Comparison of ENCODE assay signal across 7 cellular contexts in the genomic region with DNA sequence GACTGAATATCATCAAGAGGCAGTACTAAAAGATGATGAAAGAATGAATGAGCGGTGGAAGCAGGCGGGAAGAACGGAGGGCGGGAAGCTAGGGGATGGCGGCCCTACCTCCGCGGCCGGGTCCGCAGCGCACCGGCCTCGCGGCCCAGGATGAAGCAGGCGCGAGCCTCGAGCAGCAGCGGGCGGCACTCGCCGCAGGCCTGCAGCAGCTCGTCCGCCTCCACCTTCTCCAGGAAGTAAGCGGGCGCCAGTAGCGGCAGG. TPM values are rescaled to one million over a fixed set of nuclear protein-coding genes. Genes with fewer than 3 reads are reported as not detected.
DNase-seq lines count a peak whose midpoint lies in the region; ATAC-seq and TF ChIP-seq lines count a peak whose summit lies in the region.

No MANE protein-coding gene starts in this region.

- H3K4me3 Mint-ChIP-seq in activated CD8-positive, alpha-beta T cell treated with anti-CD3 and anti-CD28 coated beads for 36 hours, result peak overlapping the region; percentile 57

- BruUV-seq in HCT116 (replicated peaks; lab: Mats Ljungman, UMichigan), result no TSS peak

- H3K27ac Mint-ChIP-seq in activated CD8-positive, alpha-beta T cell treated with anti-CD3 and anti-CD28 coated beads for 36 hours, result peak overlapping the region; percentile 72

- H3K4me1 ChIP-seq in HCT116 (ENCODE audit: control insufficient read depth in 1 of 2, insufficient read depth in 2 of 2, low read length in 2 of 2) (peaks cover 0 to 24% of the 10 kb centered on the region in 2 experiments; a peak in 2 of 4 replicates), iPS-15b (ENCODE audit: control insufficient read depth, insufficient read depth, low read length) (peaks cover 11% of the 10 kb centered on the region), smooth muscle cell (ENCODE audit: low read depth) (peaks cover 12% of the 10 kb centered on the region)

- H3K27ac ChIP-seq in HCT116 (ENCODE audit: low read depth, low read length) (peak overlapping the region; percentile 52; the same call in 1 of the 2 replicates), smooth muscle cell (ENCODE audit: low read depth) (no peak overlapping the region)

- H3F3A ChIP-seq in smooth muscle cell (ENCODE audit: low read depth), result no peaks in the 10 kb centered on the region

- POLR2A ChIA-PET in HCT116 (lab: Charles Lee), result no interaction called here
- POLR2A ChIA-PET in activated CD8-positive, alpha-beta T cell treated with anti-CD3 and anti-CD28 coated beads for 36 hours (lab: Charles Lee), result interaction anchor here (1.0 to 2.4 kb wide), 8 partner anchors 11 to 47 kb away, joined by 3 to 10 read pairs (median 4); partner anchors contain the start of gene RPS3

- no peak for TF ChIP-seq RAD21 in HCT116 (IDR thresholded peaks at IDR 0.05; ENCODE audit: low read depth)

- H3K4me1 Mint-ChIP-seq in activated CD8-positive, alpha-beta T cell treated with anti-CD3 and anti-CD28 coated beads for 36 hours (ENCODE audit: low read depth), result peaks cover 13% of the 10 kb centered on the region

- H4K20me1 ChIP-seq in HCT116 (ENCODE audit: insufficient read depth) (no peaks in the 10 kb centered on the region), smooth muscle cell (ENCODE audit: low read depth) (no peaks in the 10 kb centered on the region)

- H3K4me2 ChIP-seq in HCT116 (ENCODE audit: low read length), result peak overlapping the region; percentile 39; the same call in 1 of the 2 replicates
- peak overlapping the region; percentile 83 for H3K4me2 ChIP-seq in smooth muscle cell

- H3K79me2 ChIP-seq in HCT116 (ENCODE audit: insufficient read depth, low read length) (no peaks in the 10 kb centered on the region), smooth muscle cell (ENCODE audit: low read depth) (no peaks in the 10 kb centered on the region)

- no peak for TF ChIP-seq POLR2A in HCT116 (IDR thresholded peaks at IDR 0.05; ENCODE audit: borderline replicate concordance, extremely low read depth, insufficient read depth, insufficient read length)

- peaks cover 6% of the 10 kb centered on the region for H3K9me3 Mint-ChIP-seq in activated CD8-positive, alpha-beta T cell treated with anti-CD3 and anti-CD28 coated beads for 36 hours

- H3K9ac ChIP-seq in HCT116 (ENCODE audit: low read length) (no peak overlapping the region), iPS-15b (ENCODE audit: low read depth, low read length) (no peak overlapping the region), smooth muscle cell (ENCODE audit: low read depth) (no peak overlapping the region)

- H3K36me3 Mint-ChIP-seq in activated CD8-positive, alpha-beta T cell treated with anti-CD3 and anti-CD28 coated beads for 36 hours (ENCODE audit: low read depth), result peaks cover 3% of the 10 kb centered on the region

- no peak for TF ChIP-seq CTCF in HCT116 (IDR thresholded peaks at IDR 0.05 in 2 of 3, conservative IDR thresholded peaks at IDR 0.05 in 1 of 3; ENCODE audit: borderline replicate concordance in 1 of 3, insufficient read depth in 1 of 3, low read depth in 2 of 3, low read length in 2 of 3)
- TF ChIP-seq CTCF in activated CD8-positive, alpha-beta T cell treated with anti-CD3 and anti-CD28 coated beads for 36 hours (IDR thresholded peaks at IDR 0.05), result no peak
- no peak for TF ChIP-seq CTCF in smooth muscle cell (IDR thresholded peaks at IDR 0.05; ENCODE audit: borderline replicate concordance, insufficient read depth, poor library complexity, severe bottlenecking)

- 40% methylated on average over 22 of the region's 25 CpGs for WGBS in smooth muscle cell (ENCODE audit: low lambda C conversion rate)

- ATAC-seq in HCT116, result no peak
- no peak for ATAC-seq in activated CD8-positive, alpha-beta T cell treated with anti-CD3 and anti-CD28 coated beads for 36 hours
- no peak for ATAC-seq in GM18511 (IDR thresholded peaks at IDR 0.05; ENCODE audit: unreplicated experiment)

- H3K9me3 ChIP-seq in HCT116 (ENCODE audit: control insufficient read depth in 1 of 2, insufficient read depth in 1 of 2, low read depth in 1 of 2, low read length in 2 of 2) (no peaks in the 10 kb centered on the region), iPS-15b (ENCODE audit: control insufficient read depth, insufficient read depth, low read length) (peaks cover 10% of the 10 kb centered on the region), smooth muscle cell (replicated peaks; ENCODE audit: low read depth) (no peaks in the 10 kb centered on the region)

- H3K27me3 ChIP-seq in HCT116 (ENCODE audit: insufficient read depth, low read length) (no peaks in the 10 kb centered on the region), iPS-15b (ENCODE audit: control insufficient read depth, insufficient read depth, low read length) (peaks cover 75% of the 10 kb centered on the region), smooth muscle cell (ENCODE audit: low read depth) (peaks cover 35% of the 10 kb centered on the region)

- no peaks in the 10 kb centered on the region for H3K9me2 ChIP-seq in HCT116 (ENCODE audit: insufficient read depth)

- CTCF ChIA-PET in HCT116 (lab: Charles Lee), result no interaction called here
- CTCF ChIA-PET in activated CD8-positive, alpha-beta T cell treated with anti-CD3 and anti-CD28 coated beads for 36 hours (lab: Charles Lee), result interaction anchor here (1.1 to 2.5 kb wide), 5 partner anchors 29 to 149 kb away, joined by 3 to 9 read pairs (median 5); no protein-coding TSS in a partner anchor

- H3K36me3 ChIP-seq in HCT116 (ENCODE audit: control insufficient read depth in 1 of 2, insufficient read depth in 2 of 2, low read length in 2 of 2), result no peaks in the 10 kb centered on the region; a peak in 1 of 4 replicates
- H3K36me3 ChIP-seq in iPS-15b (ENCODE audit: control insufficient read depth, insufficient read depth, low read length), result no peaks in the 10 kb centered on the region
- H3K36me3 ChIP-seq in smooth muscle cell (ENCODE audit: low read depth), result no peaks in the 10 kb centered on the region

- H3K4me3 ChIP-seq in HCT116 (replicated peaks in 1 of 2; ENCODE audit: low read depth in 1 of 2, low read length in 2 of 2) (no peak overlapping the region), iPS-15b (ENCODE audit: low read depth, low read length) (peak overlapping the region; percentile 13), smooth muscle cell (no peak overlapping the region)

- no peak overlapping the region for H2AFZ ChIP-seq in HCT116 (ENCODE audit: low read depth, low read length, poor library complexity, severe bottlenecking)
- no peak overlapping the region for H2AFZ ChIP-seq in smooth muscle cell (ENCODE audit: low read depth)

- peaks cover 41% of the 10 kb centered on the region for H3K27me3 Mint-ChIP-seq in activated CD8-positive, alpha-beta T cell treated with anti-CD3 and anti-CD28 coated beads for 36 hours

- DNase-seq in HCT116 (ENCODE audit: low read depth, low spot score) (no peak), smooth muscle cell (lab: John Stamatoyannopoulos, UW; ENCODE audit: unreplicated experiment) (no peak), NAMALWA (ENCODE audit: low spot score) (no peak), OCI-M1 (lab: John Stamatoyannopoulos, UW) (no peak)
- DNase-seq in activated CD8-positive, alpha-beta T cell treated with anti-CD3 and anti-CD28 coated beads for 36 hours, result no peak

- intact Hi-C loops in HCT116 (cut with micrococcal nuclease), result no loop called here
- intact Hi-C loops in activated CD8-positive, alpha-beta T cell treated with anti-CD3 and anti-CD28 coated beads for 36 hours (cut with micrococcal nuclease), result no loop called here

- RAD21 ChIA-PET in HCT116 (lab: Charles Lee; ENCODE audit: low non-redundant PET in 1 of 2, low total read pairs in 2 of 2, uncharacterized antibody in 2 of 2, unreplicated experiment in 2 of 2), result no interaction called here

TF ChIP-seq in HCT116, 20 proteins besides CTCF, POLR2A, EP300 and RAD21 (continues in another document):
- TF ChIP-seq ZBTB33 (IDR thresholded peaks at IDR 0.05; ENCODE audit: extremely low read depth, insufficient replicate concordance, low read length) (no peak), CBX3 (IDR thresholded peaks at IDR 0.05; ENCODE audit: low read depth) (no peak), EZH2 (IDR thresholded peaks at IDR 0.05) (no peak), EZH2phosphoT487 (IDR thresholded peaks at IDR 0.05; ENCODE audit: borderline replicate concordance) (no peak), ZNF274 (IDR thresholded peaks at IDR 0.05; ENCODE audit: low read depth, low read length) (no peak), FOSL1 (IDR thresholded peaks at IDR 0.05; ENCODE audit: low read depth) (no peak), EGR1 (IDR thresholded peaks at IDR 0.05; ENCODE audit: low read depth) (no peak), TCF7L2 (IDR thresholded peaks at IDR 0.05; ENCODE audit: borderline replicate concordance, extremely low read depth, insufficient read depth, insufficient read length) (no peak), POLR2AphosphoS5 (IDR thresholded peaks at IDR 0.05; ENCODE audit: low read depth, low read length) (no peak), CEBPB (IDR thresholded peaks at IDR 0.05; ENCODE audit: low read depth) (no peak), ATF3 (IDR thresholded peaks at IDR 0.05) (no peak), ZFX (IDR thresholded peaks at IDR 0.05) (no peak)

RNA-seq across cellular contexts. Expression of gene KLHL35, which starts 3.4 kb away (rescaled TPM):
- total RNA-seq in HCT116 (2021; ENCODE audit: unreplicated experiment) (1.7 TPM), smooth muscle cell (0.85 and 1.0 TPM in 2 replicates)
- 2.9 and 4.4 TPM in 2 replicates for polyA plus RNA-seq in HCT116 (2012)
- total RNA-seq in activated CD8-positive, alpha-beta T cell treated with anti-CD3 and anti-CD28 coated beads for 36 hours, result under 1 TPM; 0.16 to 0.77 TPM
- 2.8 and 3.0 TPM in 2 replicates for polyA plus RNA-seq in smooth muscle cell

RNA-seq across cellular contexts. Expression of gene RPS3, which starts 30.3 kb away (rescaled TPM):
- total RNA-seq in HCT116 (2021; ENCODE audit: unreplicated experiment) (4,109 TPM), smooth muscle cell (721 and 794 TPM in 2 replicates)
- 4,885 and 4,997 TPM in 2 replicates for polyA plus RNA-seq in HCT116 (2012)
- 1,000 to 10,000 TPM; 4,906 to 4,954 TPM for total RNA-seq in activated CD8-positive, alpha-beta T cell treated with anti-CD3 and anti-CD28 coated beads for 36 hours
- polyA plus RNA-seq in smooth muscle cell, result 976 and 989 TPM in 2 replicates
